29 cellular contexts compared by ENCODE assay signal in the genomic region with DNA sequence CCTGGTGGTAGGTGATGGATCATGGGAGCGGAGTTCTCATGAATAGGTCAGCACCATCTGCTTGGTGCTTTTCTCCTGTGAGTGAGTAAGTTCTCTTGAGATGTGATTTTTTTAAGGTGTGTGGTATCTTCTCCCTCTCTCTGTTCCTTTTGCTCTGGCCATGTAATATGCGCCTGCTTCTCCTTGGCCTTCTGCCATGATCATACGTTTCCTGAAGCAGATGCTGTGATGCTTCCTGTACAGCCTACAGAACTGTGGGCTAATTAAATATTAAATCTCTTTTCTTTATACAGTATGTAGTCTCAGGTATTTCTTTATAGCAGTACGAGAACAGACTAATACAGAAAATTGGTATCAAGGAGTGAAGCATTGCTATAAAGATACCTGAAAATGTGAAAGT. TPM values are rescaled to one million over a fixed set of nuclear protein-coding genes. Genes with fewer than 3 reads are reported as not detected.
DNase-seq lines count a peak whose midpoint lies in the region; ATAC-seq lines count a peak whose summit lies in the region.
"Had no signal": no experiment of that assay in that cellular context is flagged by ENCODE, and none has a peak within 500 bp of the region (broad histone marks: within the 10 kb centered on the region; RNA-seq: fewer than 3 reads in every experiment).

No MANE protein-coding gene starts in this region.

- no peak for DNase-seq in activated CD4-positive, alpha-beta T cell treated with anti-CD3 and anti-CD28 coated beads, Interleukin-2, amount 10 ng/mL, durations not matched to agents 7 days and 5 days
- no peak for DNase-seq in activated CD4-positive, alpha-beta T cell treated with anti-CD3 and anti-CD28 coated beads, Interleukin-2, amount 50 U/mL, for 48 hours
- DNase-seq in dermis blood vessel endothelial cell: peak; percentile 56
- peak; percentile 9 to 63 for DNase-seq in lung microvascular endothelial cell (ENCODE audit: low read depth in 2 of 2)
- no peak for DNase-seq in NCI-H524 (lab: John Stamatoyannopoulos, UW)
- DNase-seq: 8988T; ACHN; AML-193; BE2C; C1 segment of cervical spinal cord; Caco-2; Calu3; CD4-positive, alpha-beta memory T cell; CD4-positive, alpha-beta T cell; CD4-positive, CD25-positive, alpha-beta regulatory T cell; CD8-positive, alpha-beta memory T cell; CD8-positive, alpha-beta T cell; COR-L47; DMS 273 treated with DMSO at 0.1 percent for 48 hours; DMS153; DMS53; DMS79; DMS79 treated with DMSO at 0.1 percent for 48 hours; DND-41; EL had no signal

- peak overlapping the region; percentile 15 for H3K27ac Mint-ChIP-seq in activated CD4-positive, alpha-beta T cell treated with anti-CD3 and anti-CD28 coated beads, Interleukin-2, amount 10 ng/mL, durations not matched to agents 7 days and 5 days
- H3K27ac Mint-ChIP-seq: B cell; CD14-positive monocyte; CD4-positive, alpha-beta T cell; CD4-positive, CD25-positive, alpha-beta regulatory T cell; CD8-positive, alpha-beta T cell had no signal

- H3K9me3 Mint-ChIP-seq in activated CD4-positive, alpha-beta T cell treated with anti-CD3 and anti-CD28 coated beads, Interleukin-2, amount 10 ng/mL, durations not matched to agents 7 days and 5 days: peaks cover 24% of the 10 kb centered on the region

- no peaks in the 10 kb centered on the region for H3K4me1 Mint-ChIP-seq in activated CD4-positive, alpha-beta T cell treated with anti-CD3 and anti-CD28 coated beads, Interleukin-2, amount 10 ng/mL, durations not matched to agents 7 days and 5 days
- H3K4me1 Mint-ChIP-seq: B cell; CD14-positive monocyte; CD4-positive, alpha-beta memory T cell; CD4-positive, CD25-positive, alpha-beta regulatory T cell; CD8-positive, alpha-beta memory T cell had no signal

- no peak overlapping the region for H3K4me3 Mint-ChIP-seq in activated CD4-positive, alpha-beta T cell treated with anti-CD3 and anti-CD28 coated beads, Interleukin-2, amount 10 ng/mL, durations not matched to agents 7 days and 5 days
- H3K4me3 Mint-ChIP-seq: B cell; CD14-positive monocyte; CD4-positive, alpha-beta memory T cell; CD4-positive, alpha-beta T cell; CD4-positive, CD25-positive, alpha-beta regulatory T cell; CD8-positive, alpha-beta memory T cell; CD8-positive, alpha-beta T cell had no signal

- ATAC-seq in GM21717 (IDR thresholded peaks at IDR 0.05; ENCODE audit: unreplicated experiment): no peak
- ATAC-seq: A549; CD8-positive, alpha-beta T cell had no signal

- H3K27me3 Mint-ChIP-seq in activated CD4-positive, alpha-beta T cell treated with anti-CD3 and anti-CD28 coated beads, Interleukin-2, amount 10 ng/mL, durations not matched to agents 7 days and 5 days: peaks cover 2% of the 10 kb centered on the region
- H3K27me3 Mint-ChIP-seq: CD4-positive, CD25-positive, alpha-beta regulatory T cell had no signal

- no peaks in the 10 kb centered on the region for H3K36me3 Mint-ChIP-seq in activated CD4-positive, alpha-beta T cell treated with anti-CD3 and anti-CD28 coated beads, Interleukin-2, amount 10 ng/mL, durations not matched to agents 7 days and 5 days (ENCODE audit: low read depth)
- H3K36me3 Mint-ChIP-seq: CD14-positive monocyte; CD4-positive, CD25-positive, alpha-beta regulatory T cell; CD8-positive, alpha-beta T cell had no signal

- POLR2A ChIA-PET in activated CD4-positive, alpha-beta T cell treated with anti-CD3 and anti-CD28 coated beads, Interleukin-2, amount 10 ng/mL, durations not matched to agents 7 days and 5 days (lab: Charles Lee): no interaction called here

- CTCF ChIA-PET in activated CD4-positive, alpha-beta T cell treated with anti-CD3 and anti-CD28 coated beads, Interleukin-2, amount 10 ng/mL, durations not matched to agents 7 days and 5 days (lab: Charles Lee): no interaction called here

RNA-seq across cellular contexts. Expression of gene UNC13B, which starts 36.4 kb away (rescaled TPM):
- under 1 TPM; 0.12 to 0.25 TPM for total RNA-seq in activated CD4-positive, alpha-beta T cell treated with anti-CD3 and anti-CD28 coated beads, Interleukin-2, amount 10 ng/mL, durations not matched to agents 7 days and 5 days
- 39.7 and 48.1 TPM in 2 replicates for total RNA-seq in dermis blood vessel endothelial cell
- total RNA-seq in lung microvascular endothelial cell: 16.3 and 20.4 TPM in 2 replicates

Comparison
In these comparisons a context has a peak if more than half of its experiments do, and no peak if none do; other contexts are left out.
1. DNase-seq: peak in dermis blood vessel endothelial cell (single experiment) and lung microvascular endothelial cell (2 of 2); none in activated CD4-positive, alpha-beta T cell treated with anti-CD3 and anti-CD28 coated beads, Interleukin-2, amount 10 ng/mL, durations not matched to agents 7 days and 5 days (single experiment), activated CD4-positive, alpha-beta T cell treated with anti-CD3 and anti-CD28 coated beads, Interleukin-2, amount 50 U/mL, for 48 hours (0 of 2) and NCI-H524 (0 of 2).
2. RNA of gene UNC13B, which starts 36.4 kb away (total RNA-seq): 39.7 to 48.1 TPM in dermis blood vessel endothelial cell and 16.3 to 20.4 TPM in lung microvascular endothelial cell; 0.12 to 0.25 TPM in activated CD4-positive, alpha-beta T cell treated with anti-CD3 and anti-CD28 coated beads, Interleukin-2, amount 10 ng/mL, durations not matched to agents 7 days and 5 days; every median in the first group is over 10 times any median in the second.